ENCODE assay signal across 8 cellular contexts in the genomic region with DNA sequence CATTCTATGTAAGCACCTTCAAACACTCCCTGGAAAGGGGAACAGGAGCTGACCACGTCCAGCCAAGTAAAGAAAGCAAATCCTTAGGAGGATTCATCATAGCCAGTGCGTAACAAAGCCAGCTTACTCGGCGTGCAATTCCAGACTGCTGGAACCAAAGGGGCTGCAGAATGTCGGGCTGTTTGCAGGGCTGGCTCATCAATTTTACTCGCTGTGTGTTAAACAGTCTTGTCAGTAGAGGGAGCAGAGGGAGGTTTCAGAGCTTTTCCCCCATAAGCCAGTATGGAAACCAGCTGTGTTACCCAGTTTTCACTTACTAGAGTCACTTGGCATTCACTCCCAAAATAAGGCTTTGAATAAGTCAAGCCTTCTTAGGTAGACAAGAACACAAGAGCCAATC.
DNase-seq lines count a peak whose midpoint lies in the region; ATAC-seq and TF ChIP-seq lines count a peak whose summit lies in the region.

No MANE protein-coding gene starts in this region.

- no peaks in the 10 kb centered on the region for H3K9me3 ChIP-seq in HAP-1
- no peaks in the 10 kb centered on the region for H3K9me3 ChIP-seq in gastrocnemius medialis

- no peaks in the 10 kb centered on the region for H3K4me1 ChIP-seq in HAP-1
- peaks cover 0 to 4% of the 10 kb centered on the region in 2 donors for H3K4me1 ChIP-seq in gastrocnemius medialis

- in situ Hi-C loops in HAP-1 (cut with MboI; ENCODE audit: low sequenced_read_pairs), result no loop called here
- in situ Hi-C loops in gastrocnemius medialis (cut with MboI; ENCODE audit: low sequenced_read_pairs in 4 of 4), result no loop called here

- DNase-seq in AG09309 (ENCODE audit: low read depth) (peak; percentile 3), HAP-1 (ENCODE audit: low spot score in 2 of 2) (peak; percentile 18 to 21), iPS-NIHi11 (ENCODE audit: low spot score) (peak; percentile 60), posterior vena cava (ENCODE audit: low spot score) (no peak), gastrocnemius medialis (no peak)
- no peak for DNase-seq in activated CD4-positive, CD25-positive, alpha-beta regulatory T cell treated with anti-CD3 and anti-CD28 coated beads, Interleukin-2, amount 50 U/mL, for 72 hours

- intact Hi-C loops in posterior vena cava (cut with DNase I) (no loop called here), gastrocnemius medialis (cut with DNase I; ENCODE audit: low total_unique reads) (no loop called here)

- no peak overlapping the region for H3K27ac ChIP-seq in gastrocnemius medialis

- peak; percentile 47 for TF ChIP-seq CTCF in AG09309 (IDR thresholded peaks at IDR 0.05; ENCODE audit: control insufficient read depth, insufficient read depth, low read depth, low read length, missing control alignments)
- TF ChIP-seq CTCF in gastrocnemius medialis (IDR thresholded peaks at IDR 0.05 in 4 of 5, conservative IDR thresholded peaks at IDR 0.05 in 1 of 5), result no peak

- no peaks in the 10 kb centered on the region for H3K27me3 ChIP-seq in HAP-1 (ENCODE audit: low read depth)
- H3K27me3 ChIP-seq in gastrocnemius medialis, result no peaks in the 10 kb centered on the region

- H3K4me3 ChIP-seq in AG09309 (ENCODE audit: control insufficient read depth, low read depth, low read length), result no peak overlapping the region
- H3K4me3 ChIP-seq in HAP-1, result no peak overlapping the region
- no peak overlapping the region for H3K4me3 ChIP-seq in gastrocnemius medialis

- ATAC-seq in SK-N-SH treated with all-trans-retinoic acid at 6 μM for 48 hours (peak; percentile 86), HG03439 (IDR thresholded peaks at IDR 0.05; ENCODE audit: unreplicated experiment) (no peak), gastrocnemius medialis (no peak)

- no peak for TF ChIP-seq POLR2A in gastrocnemius medialis (IDR thresholded peaks at IDR 0.05)

- peaks cover 17% of the 10 kb centered on the region for H3K36me3 ChIP-seq in HAP-1 (replicated peaks)
- peaks cover 0 to 13% of the 10 kb centered on the region in 2 donors for H3K36me3 ChIP-seq in gastrocnemius medialis

TF ChIP-seq in SK-N-SH treated with all-trans-retinoic acid at 6 μM for 48 hours, 23 proteins besides CTCF, POLR2A, EP300 and RAD21:
- TF ChIP-seq OSR1 (CRISPR knock-in tag; IDR thresholded peaks at IDR 0.05), result no peak
- no peak for TF ChIP-seq ZFP3 (CRISPR knock-in tag; IDR thresholded peaks at IDR 0.05)
- no peak for TF ChIP-seq SNAI2 (CRISPR knock-in tag; IDR thresholded peaks at IDR 0.05)
- no peak for TF ChIP-seq ZFP30 (CRISPR knock-in tag; IDR thresholded peaks at IDR 0.05)
- TF ChIP-seq ZNF8 (CRISPR knock-in tag; IDR thresholded peaks at IDR 0.05), result no peak
- TF ChIP-seq CSDC2 (CRISPR knock-in tag; IDR thresholded peaks at IDR 0.05), result no peak
- TF ChIP-seq RARB (CRISPR knock-in tag; IDR thresholded peaks at IDR 0.05), result no peak
- TF ChIP-seq ESRRG (CRISPR knock-in tag; IDR thresholded peaks at IDR 0.05), result no peak
- TF ChIP-seq, protein P1, sequence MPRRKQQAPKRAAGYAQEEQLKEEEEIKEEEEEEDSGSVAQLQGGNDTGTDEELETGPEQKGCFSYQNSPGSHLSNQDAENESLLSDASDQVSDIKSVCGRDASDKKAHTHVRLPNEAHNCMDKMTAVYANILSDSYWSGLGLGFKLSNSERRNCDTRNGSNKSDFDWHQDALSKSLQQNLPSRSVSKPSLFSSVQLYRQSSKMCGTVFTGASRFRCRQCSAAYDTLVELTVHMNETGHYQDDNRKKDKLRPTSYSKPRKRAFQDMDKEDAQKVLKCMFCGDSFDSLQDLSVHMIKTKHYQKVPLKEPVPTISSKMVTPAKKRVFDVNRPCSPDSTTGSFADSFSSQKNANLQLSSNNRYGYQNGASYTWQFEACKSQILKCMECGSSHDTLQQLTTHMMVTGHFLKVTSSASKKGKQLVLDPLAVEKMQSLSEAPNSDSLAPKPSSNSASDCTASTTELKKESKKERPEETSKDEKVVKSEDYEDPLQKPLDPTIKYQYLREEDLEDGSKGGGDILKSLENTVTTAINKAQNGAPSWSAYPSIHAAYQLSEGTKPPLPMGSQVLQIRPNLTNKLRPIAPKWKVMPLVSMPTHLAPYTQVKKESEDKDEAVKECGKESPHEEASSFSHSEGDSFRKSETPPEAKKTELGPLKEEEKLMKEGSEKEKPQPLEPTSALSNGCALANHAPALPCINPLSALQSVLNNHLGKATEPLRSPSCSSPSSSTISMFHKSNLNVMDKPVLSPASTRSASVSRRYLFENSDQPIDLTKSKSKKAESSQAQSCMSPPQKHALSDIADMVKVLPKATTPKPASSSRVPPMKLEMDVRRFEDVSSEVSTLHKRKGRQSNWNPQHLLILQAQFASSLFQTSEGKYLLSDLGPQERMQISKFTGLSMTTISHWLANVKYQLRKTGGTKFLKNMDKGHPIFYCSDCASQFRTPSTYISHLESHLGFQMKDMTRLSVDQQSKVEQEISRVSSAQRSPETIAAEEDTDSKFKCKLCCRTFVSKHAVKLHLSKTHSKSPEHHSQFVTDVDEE (CRISPR knock-in tag; IDR thresholded peaks at IDR 0.05), result no peak

Comparison
In these comparisons a context has a peak if more than half of its experiments do, and no peak if none do; other contexts are left out.
1. DNase-seq: peak in AG09309 (single experiment), HAP-1 (2 of 2) and iPS-NIHi11 (single experiment); none in posterior vena cava (single experiment), gastrocnemius medialis (0 of 2) and activated CD4-positive, CD25-positive, alpha-beta regulatory T cell treated with anti-CD3 and anti-CD28 coated beads, Interleukin-2, amount 50 U/mL, for 72 hours (single experiment).